Comparison of ENCODE assay signal across 1 cellular context in genomic region chr22:47129902-47130301, GRCh38.
A peak's percentile ranks its signal among the peaks of the same experiment; 100 is the strongest.
TF ChIP-seq lines count a peak whose summit lies in the region.

No MANE protein-coding gene starts in this region.

TF ChIP-seq in K562, 482 proteins besides CTCF, POLR2A, EP300 and RAD21 (continued from another document and continues in another):
- TF ChIP-seq JUN (IDR thresholded peaks at IDR 0.05; ENCODE audit: borderline replicate concordance, low read depth, low read length) = peak; percentile 76; the same call in 1 of the 2 replicates
- TF ChIP-seq JUN (CRISPR knock-in tag; IDR thresholded peaks at IDR 0.05; ENCODE audit: borderline replicate concordance) = no peak
- no peak for TF ChIP-seq ATF1 (CRISPR knock-in tag; IDR thresholded peaks at IDR 0.05)
- TF ChIP-seq ATF1 (tag; IDR thresholded peaks at IDR 0.05) = peak; percentile 63
- TF ChIP-seq ARID4B (CRISPR knock-in tag; IDR thresholded peaks at IDR 0.05) = no peak
- 0 out of 2 replicates have a peak, but pooled peaks have one; percentile 28 for TF ChIP-seq EGR1 (conservative IDR thresholded peaks at IDR 0.05)
- TF ChIP-seq SIN3A (IDR thresholded peaks at IDR 0.05; ENCODE audit: borderline replicate concordance in 2 of 2, control insufficient read depth in 1 of 2, low read depth in 2 of 2, low read length in 2 of 2) = peak in 1 of 2 experiments; percentile 37; a peak in 1 of 4 replicates
- no peak for TF ChIP-seq ASH1L (IDR thresholded peaks at IDR 0.05; ENCODE audit: borderline replicate concordance, low read depth, partially characterized antibody)
- no peak for TF ChIP-seq CSDE1 (IDR thresholded peaks at IDR 0.05)
- no peak for TF ChIP-seq LARP7 (IDR thresholded peaks at IDR 0.05)
- peak in 1 of 2 experiments; percentile 31; a peak in 1 of 4 replicates for TF ChIP-seq HDAC1 (IDR thresholded peaks at IDR 0.05)
- no peak for TF ChIP-seq ELK1 (CRISPR knock-in tag; IDR thresholded peaks at IDR 0.05)
- TF ChIP-seq HLTF (IDR thresholded peaks at IDR 0.05) = no peak
- TF ChIP-seq RAD51 (IDR thresholded peaks at IDR 0.05; ENCODE audit: borderline replicate concordance, low read depth) = peak; percentile 17; the same call in 1 of the 2 replicates
- TF ChIP-seq ZNF253 (CRISPR knock-in tag; conservative IDR thresholded peaks at IDR 0.05) = no peak
- peak in 1 of 2 experiments; percentile 22; a peak in 2 of 4 replicates for TF ChIP-seq FOXK2 (conservative IDR thresholded peaks at IDR 0.05 in 1 of 2, IDR thresholded peaks at IDR 0.05 in 1 of 2; ENCODE audit: low read depth in 2 of 2)
- no peak for TF ChIP-seq MECOM (CRISPR knock-in tag; IDR thresholded peaks at IDR 0.05)
- TF ChIP-seq ETV6 (IDR thresholded peaks at IDR 0.05; ENCODE audit: borderline replicate concordance in 1 of 2, low read depth in 2 of 2, low read length in 1 of 2) = no peak
- no peak for TF ChIP-seq ETV6 (CRISPR knock-in tag; IDR thresholded peaks at IDR 0.05; ENCODE audit: borderline replicate concordance)
- TF ChIP-seq TEAD4 (IDR thresholded peaks at IDR 0.05; ENCODE audit: low read length) = no peak
- no peak for TF ChIP-seq TEAD4 (CRISPR knock-in tag; IDR thresholded peaks at IDR 0.05; ENCODE audit: borderline replicate concordance)
- TF ChIP-seq ZNF583 (CRISPR knock-in tag; IDR thresholded peaks at IDR 0.05) = no peak
- no peak for TF ChIP-seq SNAPC5 (CRISPR knock-in tag; IDR thresholded peaks at IDR 0.05)
- TF ChIP-seq PKNOX1 (IDR thresholded peaks at IDR 0.05) = peak; percentile 94
- no peak for TF ChIP-seq SRSF7 (optimal IDR thresholded peaks at IDR 0.05; ENCODE audit: low read depth, low read length)
- TF ChIP-seq USF1 (CRISPR knock-in tag; IDR thresholded peaks at IDR 0.05) = peak; percentile 57
- TF ChIP-seq DMBX1 (CRISPR knock-in tag; IDR thresholded peaks at IDR 0.05; ENCODE audit: borderline replicate concordance) = no peak
- no peak for TF ChIP-seq CTBP1 (IDR thresholded peaks at IDR 0.05; ENCODE audit: borderline replicate concordance)
- TF ChIP-seq E2F6 (IDR thresholded peaks at IDR 0.05; ENCODE audit: borderline replicate concordance in 1 of 2, extremely low read depth in 1 of 2, insufficient read depth in 1 of 2, insufficient read length in 1 of 2, low read depth in 1 of 2, low read length in 1 of 2, poor library complexity in 1 of 2, severe bottlenecking in 1 of 2) = peak; percentile 60 to 73
- TF ChIP-seq SAP30 (IDR thresholded peaks at IDR 0.05; ENCODE audit: borderline replicate concordance, insufficient read depth, low read depth, low read length, poor library complexity, severe bottlenecking) = peak; percentile 36
- peak; percentile 66 for TF ChIP-seq NFE2 (IDR thresholded peaks at IDR 0.05; ENCODE audit: low read depth)
- TF ChIP-seq ZNF76 (CRISPR knock-in tag; IDR thresholded peaks at IDR 0.05; ENCODE audit: borderline replicate concordance) = no peak
- peak; percentile 60 for TF ChIP-seq MYC (IDR thresholded peaks at IDR 0.05; ENCODE audit: low read depth, low read length)
- no peak for TF ChIP-seq MYC (CRISPR knock-in tag; IDR thresholded peaks at IDR 0.05; ENCODE audit: borderline replicate concordance, low read depth)
- peak; percentile 60 for TF ChIP-seq C11orf30 (IDR thresholded peaks at IDR 0.05; ENCODE audit: low read depth)
- no peak; the same call in 1 of the 2 replicates for TF ChIP-seq ZBTB33 (CRISPR knock-in tag; IDR thresholded peaks at IDR 0.05)
- no peak for TF ChIP-seq CREB1 (IDR thresholded peaks at IDR 0.05)
- peak; percentile 69 for TF ChIP-seq CREB1 (CRISPR knock-in tag; IDR thresholded peaks at IDR 0.05)
- TF ChIP-seq PBX2 (CRISPR knock-in tag; IDR thresholded peaks at IDR 0.05; ENCODE audit: low read depth) = no peak
- TF ChIP-seq PBX2 (tag; conservative IDR thresholded peaks at IDR 0.05; ENCODE audit: low read depth) = peak; percentile 61
- TF ChIP-seq SMARCE1 (IDR thresholded peaks at IDR 0.05) = 0 out of 2 replicates have a peak, but pooled peaks have one; percentile 14
- peak; percentile 79 for TF ChIP-seq L3MBTL2 (IDR thresholded peaks at IDR 0.05)
- TF ChIP-seq ERF (CRISPR knock-in tag; IDR thresholded peaks at IDR 0.05) = no peak
- no peak for TF ChIP-seq HNRNPLL (IDR thresholded peaks at IDR 0.05; ENCODE audit: low read depth, low read length, poor library complexity, severe bottlenecking)
- TF ChIP-seq MAX (CRISPR knock-in tag; IDR thresholded peaks at IDR 0.05) = peak; percentile 92
- no peak for TF ChIP-seq ZNF232 (CRISPR knock-in tag; IDR thresholded peaks at IDR 0.05)
